Comparison of ENCODE assay signal across 26 cellular contexts in the genomic region with DNA sequence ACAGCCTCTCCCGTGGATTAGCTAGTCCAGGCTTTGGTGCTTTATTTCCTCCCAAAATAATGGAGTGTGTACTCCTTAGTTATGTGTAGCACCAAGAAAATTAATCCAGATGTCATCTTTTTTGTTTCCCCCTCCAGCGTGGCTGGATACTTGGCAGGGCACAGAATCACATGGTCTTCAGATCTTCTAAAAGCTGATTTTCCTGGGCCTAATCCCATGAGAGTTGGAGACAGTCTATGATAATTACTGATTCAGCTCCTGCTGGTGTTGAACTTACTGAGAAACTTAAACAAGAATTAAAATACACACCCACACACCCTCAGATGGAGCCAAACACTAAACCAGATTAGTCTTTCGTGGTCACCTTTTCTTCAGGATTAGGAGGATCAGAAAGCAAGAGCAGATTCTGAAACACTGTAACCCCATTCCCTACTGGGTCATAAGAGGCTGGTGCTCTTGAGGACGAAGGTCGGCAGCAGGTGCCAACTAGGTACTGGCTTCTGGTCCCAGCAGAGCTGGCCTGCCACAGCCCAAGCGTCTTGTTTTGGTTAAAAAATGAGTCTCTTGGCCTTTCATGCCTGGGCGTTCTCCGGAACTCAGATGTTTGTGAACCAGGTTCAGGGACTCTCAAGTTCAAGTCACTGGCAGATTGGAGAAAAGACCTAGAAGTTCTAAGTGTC. TPM values are rescaled to one million over a fixed set of nuclear protein-coding genes. Genes with fewer than 3 reads are reported as not detected.
DNase-seq lines count a peak whose midpoint lies in the region; ATAC-seq, FAIRE-seq and TF ChIP-seq lines count a peak whose summit lies in the region.
"Had no signal": no experiment of that assay in that cellular context is flagged by ENCODE, and none has a peak within 500 bp of the region (broad histone marks: within the 10 kb centered on the region; RNA-seq: fewer than 3 reads in every experiment).

No MANE protein-coding gene starts in this region.

- H3K4me3 ChIP-seq in liver (ENCODE audit: low read depth in 1 of 3, low read length in 3 of 3) (no peak overlapping the region), tibial artery (no peak overlapping the region)
- H3K4me3 ChIP-seq: BLaER1 treated with 17β-estradiol and CSF1 and Interleukin-3, amounts not matched to agents 10 nM and 100 nM; pancreas; PC-9; SJSA1; uterus had no signal

- intact Hi-C loops in tibial artery (cut with DNase I; ENCODE audit: low total_unique reads): no loop called here

- TF ChIP-seq CTCF in liver (IDR thresholded peaks at IDR 0.05; ENCODE audit: low read depth, low read length, missing input control) (no peak), tibial artery (IDR thresholded peaks at IDR 0.05) (no peak)

- ATAC-seq in activated naive CD8-positive, alpha-beta T cell treated with anti-CD3 and anti-CD28 coated beads, Interleukin-2, amount 50 U/mL, for 24 hours: no peak
- ATAC-seq in HG03342 (IDR thresholded peaks at IDR 0.05; ENCODE audit: unreplicated experiment): no peak
- ATAC-seq: natural killer cell, WTC11 had no signal

- peaks cover 4 to 19% (median 11%) of the 10 kb centered on the region in 4 donors for H3K4me1 ChIP-seq in liver (ENCODE audit: control insufficient read depth in 4 of 4, insufficient read depth in 4 of 4, low read length in 3 of 4)
- peaks cover 0 to 52% (median 35%) of the 10 kb centered on the region in 4 donors for H3K4me1 ChIP-seq in tibial artery
- H3K4me1 ChIP-seq: pancreas, SJSA1, uterus had no signal

- H3K27ac Mint-ChIP-seq in activated naive CD8-positive, alpha-beta T cell: peak overlapping the region; percentile 28
- H3K27ac Mint-ChIP-seq in activated naive CD8-positive, alpha-beta T cell treated with anti-CD3 and anti-CD28 coated beads, Interleukin-2, amount 50 U/mL, for 24 hours: no peak overlapping the region
- no peak overlapping the region for H3K27ac Mint-ChIP-seq in immature natural killer cell
- H3K27ac Mint-ChIP-seq: activated naive CD8-positive, alpha-beta T cell treated with anti-CD3 and anti-CD28 coated beads for 36 hours; activated T-cell treated with anti-CD3 and anti-CD28 coated beads, Interleukin-2, amount 50 U/mL, for 24 hours; memory B cell; natural killer cell; T-helper 1 cell treated with Interleukin-12 subunit alpha and Interleukin-12 subunit beta and Interleukin-4 antibody, amounts not matched to agents 30 μg/mL and 1 μg/mL, for 36 hours; WTC11 had no signal

- no peak for DNase-seq in activated naive CD8-positive, alpha-beta T cell treated with anti-CD3 and anti-CD28 coated beads, Interleukin-2, amount 50 U/mL, for 24 hours
- no peak for DNase-seq in tibial artery
- no peak for DNase-seq in activated T-cell treated with anti-CD3 and anti-CD28 coated beads, Interleukin-2, amount 50 U/mL, for 1 hour
- no peak for DNase-seq in immature natural killer cell
- DNase-seq: activated CD4-positive, alpha-beta T cell treated with anti-CD3 and anti-CD28 coated beads, Interleukin-2, amount 50 U/mL, for 48 hours; activated naive CD8-positive, alpha-beta T cell treated with anti-CD3 and anti-CD28 coated beads for 36 hours; activated T-cell treated with anti-CD3 and anti-CD28 coated beads, Interleukin-2, amount 50 U/mL, for 24 hours; DMS53; erythroblast; head of caudate nucleus; natural killer cell; NCI-H1436 treated with DMSO at 0.1 percent for 48 hours; pancreas; PC-9; uterus had no signal

- no peak overlapping the region for H3K9ac ChIP-seq in liver (ENCODE audit: low read depth in 1 of 2, low read length in 2 of 2)
- H3K9ac ChIP-seq: BLaER1 treated with 17β-estradiol and CSF1 and Interleukin-3, amounts not matched to agents 10 nM and 100 nM had no signal

- H3K27ac ChIP-seq in liver (ENCODE audit: low read depth in 1 of 2, low read length in 2 of 2) (peak overlapping the region in 1 of 2 donors; percentile 10), tibial artery (peak overlapping the region; percentile 52 to 66)
- H3K27ac ChIP-seq: BLaER1 treated with 17β-estradiol and CSF1 and Interleukin-3, amounts not matched to agents 10 nM and 100 nM; pancreas; PC-9; SJSA1; uterus had no signal

- no peak overlapping the region for H3K4me3 Mint-ChIP-seq in activated naive CD8-positive, alpha-beta T cell
- no peak overlapping the region for H3K4me3 Mint-ChIP-seq in activated naive CD8-positive, alpha-beta T cell treated with anti-CD3 and anti-CD28 coated beads, Interleukin-2, amount 50 U/mL, for 24 hours
- no peak overlapping the region for H3K4me3 Mint-ChIP-seq in immature natural killer cell
- H3K4me3 Mint-ChIP-seq: activated naive CD8-positive, alpha-beta T cell treated with anti-CD3 and anti-CD28 coated beads for 36 hours; activated T-cell treated with anti-CD3 and anti-CD28 coated beads, Interleukin-2, amount 50 U/mL, for 24 hours; memory B cell; natural killer cell; T-helper 1 cell treated with Interleukin-12 subunit alpha and Interleukin-12 subunit beta and Interleukin-4 antibody, amounts not matched to agents 30 μg/mL and 1 μg/mL, for 36 hours; WTC11 had no signal

- H3K9me3 ChIP-seq in liver (ENCODE audit: control insufficient read depth in 4 of 4, low read length in 3 of 4) (peaks cover 0 to 6% (median 3%) of the 10 kb centered on the region in 4 donors), tibial artery (peaks cover 0 to 7% (median 7%) of the 10 kb centered on the region in 3 donors)
- H3K9me3 ChIP-seq: pancreas had no signal

- peaks cover 28% of the 10 kb centered on the region for H3K36me3 Mint-ChIP-seq in activated naive CD8-positive, alpha-beta T cell
- H3K36me3 Mint-ChIP-seq in activated naive CD8-positive, alpha-beta T cell treated with anti-CD3 and anti-CD28 coated beads, Interleukin-2, amount 50 U/mL, for 24 hours (ENCODE audit: low read depth): peaks cover 28% of the 10 kb centered on the region
- H3K36me3 Mint-ChIP-seq in immature natural killer cell: peaks cover 33 to 58% (median 33%) of the 10 kb centered on the region in 3 donors

- H3K27me3 Mint-ChIP-seq in activated naive CD8-positive, alpha-beta T cell: no peaks in the 10 kb centered on the region
- H3K27me3 Mint-ChIP-seq in activated naive CD8-positive, alpha-beta T cell treated with anti-CD3 and anti-CD28 coated beads, Interleukin-2, amount 50 U/mL, for 24 hours: no peaks in the 10 kb centered on the region
- peaks cover 0 to 2% (median 2%) of the 10 kb centered on the region in 3 donors for H3K27me3 Mint-ChIP-seq in immature natural killer cell (ENCODE audit: low read depth in 3 of 3)
- H3K27me3 Mint-ChIP-seq: activated naive CD8-positive, alpha-beta T cell treated with anti-CD3 and anti-CD28 coated beads for 36 hours; activated T-cell treated with anti-CD3 and anti-CD28 coated beads, Interleukin-2, amount 50 U/mL, for 24 hours; memory B cell had no signal

- H3K36me3 ChIP-seq in liver (ENCODE audit: control insufficient read depth in 4 of 4, insufficient read depth in 3 of 4, low read depth in 1 of 4, low read length in 3 of 4) (peaks cover 4 to 17% (median 6%) of the 10 kb centered on the region in 4 donors), tibial artery (peaks cover 19 to 45% (median 23%) of the 10 kb centered on the region in 3 donors)
- H3K36me3 ChIP-seq: uterus had no signal

- H3K27me3 ChIP-seq in liver (ENCODE audit: control insufficient read depth in 4 of 4, insufficient read depth in 4 of 4, low read length in 3 of 4) (no peaks in the 10 kb centered on the region), tibial artery (no peaks in the 10 kb centered on the region)
- H3K27me3 ChIP-seq: BLaER1 treated with 17β-estradiol and CSF1 and Interleukin-3, amounts not matched to agents 10 nM and 100 nM; pancreas; SJSA1; uterus had no signal

- peak in 1 of 2 donors; percentile 6 for TF ChIP-seq RAD21 in liver (IDR thresholded peaks at IDR 0.05)

- H3K4me1 Mint-ChIP-seq in activated naive CD8-positive, alpha-beta T cell (ENCODE audit: low read depth): no peaks in the 10 kb centered on the region
- H3K4me1 Mint-ChIP-seq in activated naive CD8-positive, alpha-beta T cell treated with anti-CD3 and anti-CD28 coated beads, Interleukin-2, amount 50 U/mL, for 24 hours: no peaks in the 10 kb centered on the region
- H3K4me1 Mint-ChIP-seq in immature natural killer cell: peaks cover 2 to 7% of the 10 kb centered on the region in 2 donors
- H3K4me1 Mint-ChIP-seq: activated naive CD8-positive, alpha-beta T cell treated with anti-CD3 and anti-CD28 coated beads for 36 hours; memory B cell; natural killer cell had no signal

- H3K9me3 Mint-ChIP-seq in activated naive CD8-positive, alpha-beta T cell (ENCODE audit: low read depth): peaks cover 9% of the 10 kb centered on the region
- H3K9me3 Mint-ChIP-seq in activated naive CD8-positive, alpha-beta T cell treated with anti-CD3 and anti-CD28 coated beads, Interleukin-2, amount 50 U/mL, for 24 hours: peaks cover 17% of the 10 kb centered on the region
- H3K9me3 Mint-ChIP-seq in immature natural killer cell: peaks cover 8 to 18% (median 10%) of the 10 kb centered on the region in 6 donors

- 50% methylated on average over 8 of the region's 8 CpGs for WGBS in liver

- FAIRE-seq in endometrium (lab: Jason Lieb, UNC): peak; percentile 48
- FAIRE-seq: A204.1, GM12891, pancreas had no signal

TF ChIP-seq in liver, 16 proteins besides CTCF, POLR2A, EP300 and RAD21:
- TF ChIP-seq RXRA (IDR thresholded peaks at IDR 0.05) (peak; percentile 51 to 76), HNF4A (conservative IDR thresholded peaks at IDR 0.05) (peak; percentile 34 to 63), EGR1 (IDR thresholded peaks at IDR 0.05; ENCODE audit: low read depth in 2 of 2) (no peak), HNF4G (IDR thresholded peaks at IDR 0.05) (no peak), FOXA2 (IDR thresholded peaks at IDR 0.05) (no peak)
TF ChIP-seq in liver: peak in this region for 2.

RNA-seq across cellular contexts. Expression of a gene that starts 23.3 kb away (rescaled TPM):
- total RNA-seq in liver: 10 to 100 TPM in 1 of 2 donors, 1 to 10 TPM in 1; 2.0 to 10.0 TPM
- 1 to 10 TPM; 2.9 TPM for polyA plus RNA-seq in liver
- 1 to 10 TPM; 4.2 to 7.3 (median 5.4) TPM for polyA plus RNA-seq in immature natural killer cell
